ENCODE assay signal across 8 cellular contexts in the genomic region with DNA sequence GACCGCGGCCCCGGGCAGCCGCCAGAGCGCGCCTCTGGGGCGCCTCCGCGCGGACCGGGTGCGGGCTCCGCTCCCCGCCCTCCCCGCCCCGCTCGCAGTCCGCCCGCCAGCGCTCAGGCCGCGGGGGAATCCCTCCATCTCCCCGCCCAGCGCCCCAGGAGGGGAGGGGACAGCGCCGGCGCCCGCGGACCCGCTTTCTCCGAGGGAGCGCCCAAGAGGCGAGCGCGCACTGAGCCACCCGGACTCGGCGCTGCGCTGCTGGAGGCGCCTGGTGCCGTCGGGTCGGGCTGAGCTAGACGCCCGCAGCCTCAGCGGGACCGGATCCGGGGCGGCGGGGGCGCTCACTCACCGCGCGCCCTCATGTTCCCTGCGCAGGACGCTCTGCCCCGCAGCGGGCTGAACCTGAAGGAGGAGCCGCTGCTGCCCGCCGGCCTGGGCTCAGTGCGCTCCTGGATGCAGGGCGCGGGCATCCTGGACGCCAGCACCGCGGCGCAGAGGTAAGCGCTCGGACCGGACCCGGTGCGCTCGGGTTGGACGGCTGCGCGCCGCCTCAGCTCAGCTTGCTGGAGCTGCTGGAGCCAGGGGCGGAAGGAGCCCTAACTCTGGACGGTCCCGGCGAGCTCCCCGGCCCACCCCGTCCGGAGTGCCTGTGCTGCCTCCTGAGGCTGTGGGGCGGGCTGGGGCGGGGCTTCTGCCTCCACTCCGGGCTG. TPM values are rescaled to one million over a fixed set of nuclear protein-coding genes. Genes with fewer than 3 reads are reported as not detected.
DNase-seq lines count a peak whose midpoint lies in the region; ATAC-seq, FAIRE-seq and TF ChIP-seq lines count a peak whose summit lies in the region.

No MANE protein-coding gene starts in this region.

- no peaks in the 10 kb centered on the region for H3K4me1 ChIP-seq in OCI-LY7 (ENCODE audit: insufficient read depth, low read length, poor library complexity, severe bottlenecking)
- H3K4me1 ChIP-seq in small intestine (ENCODE audit: control insufficient read depth in 2 of 2, insufficient read depth in 1 of 2, low read depth in 1 of 2, low read length in 1 of 2) = no peaks in the 10 kb centered on the region

- H3K27me3 ChIP-seq in small intestine (ENCODE audit: control insufficient read depth in 2 of 2, insufficient read depth in 2 of 2, low read length in 2 of 2) = peaks cover 11 to 14% of the 10 kb centered on the region in 2 donors

- FAIRE-seq in small intestine (lab: Jason Lieb, UNC) = no peak

- no peaks in the 10 kb centered on the region for H3K9me3 ChIP-seq in OCI-LY7 (ENCODE audit: low read length)
- no peaks in the 10 kb centered on the region for H3K9me3 ChIP-seq in small intestine (ENCODE audit: control insufficient read depth, low read depth)

- no peak for ATAC-seq in GM19452 (IDR thresholded peaks at IDR 0.05; ENCODE audit: unreplicated experiment)
- ATAC-seq in GM19035 (IDR thresholded peaks at IDR 0.05; ENCODE audit: unreplicated experiment) = no peak
- ATAC-seq in GM19023 (IDR thresholded peaks at IDR 0.05; ENCODE audit: unreplicated experiment) = no peak

- intact Hi-C loops in OCI-LY7 (cut with micrococcal nuclease; ENCODE audit: unreplicated experiment) = no loop called here

- no peaks in the 10 kb centered on the region for H3K9me2 ChIP-seq in OCI-LY7 (ENCODE audit: insufficient read depth, low read length)

- BruUV-seq in OCI-LY7 (replicated peaks; lab: Mats Ljungman, UMichigan) = no TSS peak

- H2AFZ ChIP-seq in OCI-LY7 (ENCODE audit: low read length) = no peak overlapping the region

- WGBS in small intestine, 3 donors = 2 to 7% (median 4%) methylated on average over 30 to 88 of the region's 88 CpGs

- no peaks in the 10 kb centered on the region for H3K36me3 ChIP-seq in OCI-LY7 (ENCODE audit: insufficient read depth, low read length)
- H3K36me3 ChIP-seq in small intestine (ENCODE audit: control insufficient read depth in 2 of 2, insufficient read depth in 2 of 2, low read length in 2 of 2) = no peaks in the 10 kb centered on the region

- H4K20me1 ChIP-seq in OCI-LY7 (ENCODE audit: insufficient read depth, low read length) = no peaks in the 10 kb centered on the region

- POLR2A ChIA-PET in OCI-LY7 (lab: Charles Lee) = interaction anchor here (0.6 kb wide), 1 partner anchor 41 kb away, joined by 3 read pairs; no protein-coding TSS in a partner anchor

- H3K27ac ChIP-seq in OCI-LY7 (ENCODE audit: low read depth, low read length, poor library complexity, severe bottlenecking) (no peak overlapping the region), small intestine (ENCODE audit: low read depth in 1 of 2, low read length in 1 of 2) (no peak overlapping the region)

- CTCF ChIA-PET in OCI-LY7 (lab: Charles Lee; ENCODE audit: unreplicated experiment) = interaction anchor here (0.6 kb wide), 2 partner anchors 36 to 158 kb away, joined by 3 read pairs; no protein-coding TSS in a partner anchor

- H3K79me2 ChIP-seq in OCI-LY7 (ENCODE audit: insufficient read depth, low read depth, low read length) = no peaks in the 10 kb centered on the region

- H3K4me3 ChIP-seq in GM08714 (ENCODE audit: low read length) = peak overlapping the region; percentile 11; the same call in 1 of the 2 replicates
- H3K4me3 ChIP-seq in OCI-LY7 (ENCODE audit: low read depth, low read length, poor library complexity, severe bottlenecking) = no peak overlapping the region
- peak overlapping the region; percentile 16 to 62 for H3K4me3 ChIP-seq in small intestine (ENCODE audit: low read depth in 1 of 2, low read length in 2 of 2)

- no peak for TF ChIP-seq CTCF in OCI-LY7 (conservative IDR thresholded peaks at IDR 0.05; ENCODE audit: low read length)

- DNase-seq in OCI-LY7 (ENCODE audit: low spot score) (no peak), hippocampal formation (lab: John Stamatoyannopoulos, UW) (peak; percentile 54 to 55), small intestine (no peak)
- DNase-seq in activated naive CD4-positive, alpha-beta T cell treated with Interleukin-2 at 50 U/mL for 16 hours = peak; percentile 50

- H3K4me2 ChIP-seq in OCI-LY7 (ENCODE audit: low read length) = peak overlapping the region; percentile 26; the same call in 1 of the 2 replicates

RNA-seq across cellular contexts. Expression of gene EBF4, which starts 0.9 kb away (rescaled TPM):
- 0.41 and 1.5 TPM in 2 replicates for total RNA-seq in OCI-LY7 (2014; rRNA removed; shearing (Covaris generic))
- total RNA-seq in OCI-LY7 (2022) = 2.6 and 4.4 TPM in 2 replicates
- polyA plus RNA-seq in small intestine = 1 to 10 TPM in 2 of 3 donors, under 1 TPM in 1; 0.67 to 3.5 (median 2.8) TPM

RNA-seq across cellular contexts. Expression of gene IDH3B, which starts 29.4 kb away (rescaled TPM):
- total RNA-seq in OCI-LY7 (2014; rRNA removed; shearing (Covaris generic)) = 154 and 162 TPM in 2 replicates
- 123 and 142 TPM in 2 replicates for total RNA-seq in OCI-LY7 (2022)
- polyA plus RNA-seq in small intestine = 100 to 1,000 TPM; 120 to 142 (median 139) TPM

RNA-seq across cellular contexts. Expression of gene NOP56, which starts 41.0 kb away (rescaled TPM):
- 580 and 640 TPM in 2 replicates for total RNA-seq in OCI-LY7 (2014; rRNA removed; shearing (Covaris generic))
- 464 and 544 TPM in 2 replicates for total RNA-seq in OCI-LY7 (2022)
- 100 to 1,000 TPM in 1 of 3 donors, 10 to 100 TPM in 2; 47.2 to 144 (median 53.0) TPM for polyA plus RNA-seq in small intestine

Comparison
In these comparisons a context has a peak if more than half of its experiments do, and no peak if none do; other contexts are left out.
1. DNase-seq: peak in activated naive CD4-positive, alpha-beta T cell treated with Interleukin-2 at 50 U/mL for 16 hours (single experiment) and hippocampal formation (2 of 2); none in OCI-LY7 (single experiment) and small intestine (single experiment).